In genomic region chr1:54200519-54200997, GRCh38 we compare ENCODE assay signal across 9 cellular contexts. TPM values are rescaled to one million over a fixed set of nuclear protein-coding genes. Genes with fewer than 3 reads are reported as not detected.
DNase-seq lines count a peak whose midpoint lies in the region; TF ChIP-seq lines count a peak whose summit lies in the region.
"Had no signal": no experiment of that assay in that cellular context is flagged by ENCODE, and none has a peak within 500 bp of the region (broad histone marks: within the 10 kb centered on the region; RNA-seq: fewer than 3 reads in every experiment).

No MANE protein-coding gene starts in this region.

- 1% methylated on average over 7 of the region's 15 CpGs for WGBS in SK-N-SH (ENCODE audit: low lambda C conversion rate)
- 0 to 1% methylated on average over 15 of the region's 15 CpGs for WGBS in sigmoid colon, 2 donors

- peaks cover 42% of the 10 kb centered on the region for H3K79me2 ChIP-seq in SK-N-SH (ENCODE audit: insufficient read depth)

- H3K27ac ChIP-seq in C4-2B (peak overlapping the region; percentile 86), SK-N-SH (ENCODE audit: low read depth in 2 of 2, low read length in 1 of 2) (peak overlapping the region in 1 of 2 experiments; percentile 20; a peak in 2 of 4 replicates), sigmoid colon (peak overlapping the region; percentile 80 to 87 (median 81))

- H3K9me2 ChIP-seq in SK-N-SH = no peaks in the 10 kb centered on the region

- H3F3A ChIP-seq in SK-N-SH (replicated peaks; ENCODE audit: insufficient read depth) = no peaks in the 10 kb centered on the region

- TF ChIP-seq CTCF in C4-2B (conservative IDR thresholded peaks at IDR 0.05) (no peak), SK-N-SH (IDR thresholded peaks at IDR 0.05) (no peak), foreskin fibroblast (IDR thresholded peaks at IDR 0.05; ENCODE audit: low read depth, low read length) (no peak), sigmoid colon (IDR thresholded peaks at IDR 0.05) (no peak)

- peak overlapping the region; percentile 92 for H3K9ac ChIP-seq in SK-N-SH

- H3K9me3 ChIP-seq in SK-N-SH = no peaks in the 10 kb centered on the region
- H3K9me3 ChIP-seq in sigmoid colon = no peaks in the 10 kb centered on the region

- CTCF ChIA-PET in SK-N-SH (lab: Yijun Ruan, JAX) = interaction anchor here (0.7 to 2.1 kb wide), 6 partner anchors 13 to 289 kb away, joined by 3 to 5 read pairs (median 4); no protein-coding TSS in a partner anchor

- TF ChIP-seq RAD21 in SK-N-SH (IDR thresholded peaks at IDR 0.05; ENCODE audit: low read length) = no peak

- TF ChIP-seq EP300 in SK-N-SH (IDR thresholded peaks at IDR 0.05; ENCODE audit: borderline replicate concordance in 1 of 2, low read depth in 1 of 2, low read length in 1 of 2) = no peak
- no peak for TF ChIP-seq EP300 in sigmoid colon (IDR thresholded peaks at IDR 0.05)

- H3K36me3 ChIP-seq in H7 (replicated peaks; ENCODE audit: control insufficient read depth, insufficient read depth, low read length) (peaks cover 10% of the 10 kb centered on the region), SK-N-SH (replicated peaks in 1 of 2; ENCODE audit: control insufficient read depth in 1 of 2, insufficient read depth in 2 of 2, low read length in 1 of 2) (peaks cover 13% of the 10 kb centered on the region in 2 experiments), sigmoid colon (peaks cover 7 to 25% (median 9%) of the 10 kb centered on the region in 4 donors)

- intact Hi-C loops in sigmoid colon (cut with DNase I) = loop anchor here (1.0 to 5.0 kb wide), 3 partner anchors 72 to 288 kb away; partner anchors contain the start of gene SSBP3

- DNase-seq in H7 = no peak
- DNase-seq in SK-N-SH = no peak
- no peak for DNase-seq in foreskin fibroblast
- DNase-seq in sigmoid colon = no peak
- DNase-seq in NCI-H1930 (lab: John Stamatoyannopoulos, UW) = no peak
- no peak for DNase-seq in SHP77 treated with DMSO at 0.1 percent for 48 hours (lab: John Stamatoyannopoulos, UW)
- DNase-seq in COLO668 (lab: John Stamatoyannopoulos, UW; ENCODE audit: unreplicated experiment) = no peak

- H3K4me1 ChIP-seq in SK-N-SH (ENCODE audit: control insufficient read depth in 1 of 2, insufficient read depth in 2 of 2, low read depth in 1 of 2, low read length in 1 of 2) = peaks cover 0 to 14% of the 10 kb centered on the region in 2 experiments; a peak in 2 of 4 replicates
- H3K4me1 ChIP-seq in sigmoid colon = peaks cover 0 to 36% (median 23%) of the 10 kb centered on the region in 4 donors

- H3K4me2 ChIP-seq in SK-N-SH = peak overlapping the region; percentile 85

- peak overlapping the region; percentile 100 for H3K4me3 ChIP-seq in H7 (ENCODE audit: insufficient read depth, low read depth, low read length)
- H3K4me3 ChIP-seq in SK-N-SH (ENCODE audit: low read depth in 2 of 2, low read length in 1 of 2) = peak overlapping the region; percentile 90 to 96
- peak overlapping the region; percentile 70 to 98 for H3K4me3 ChIP-seq in foreskin fibroblast (ENCODE audit: low read depth in 1 of 2, low read length in 2 of 2)
- peak overlapping the region; percentile 63 to 96 (median 84) for H3K4me3 ChIP-seq in sigmoid colon

- no peaks in the 10 kb centered on the region for H3K27me3 ChIP-seq in H7 (ENCODE audit: control insufficient read depth, insufficient read depth, low read length)
- no peaks in the 10 kb centered on the region for H3K27me3 ChIP-seq in SK-N-SH (ENCODE audit: insufficient read depth)
- no peaks in the 10 kb centered on the region for H3K27me3 ChIP-seq in sigmoid colon

- no peaks in the 10 kb centered on the region for H4K20me1 ChIP-seq in SK-N-SH (ENCODE audit: insufficient read depth)

- no peak for TF ChIP-seq POLR2A in sigmoid colon (IDR thresholded peaks at IDR 0.05)

- peak overlapping the region; percentile 96 for H2AFZ ChIP-seq in SK-N-SH (ENCODE audit: low read depth)

- POLR2A ChIA-PET in SK-N-SH (lab: Yijun Ruan, JAX) = interaction anchor here (1.3 to 1.9 kb wide), 2 partner anchors 20 to 27 kb away, joined by 3 to 4 read pairs; no protein-coding TSS in a partner anchor

TF ChIP-seq in SK-N-SH, 30 proteins besides CTCF, POLR2A, EP300 and RAD21:
- no peak for TF ChIP-seq RCOR1 (IDR thresholded peaks at IDR 0.05; ENCODE audit: low read length)
- TF ChIP-seq REST (IDR thresholded peaks at IDR 0.05; ENCODE audit: low read depth, low read length) = no peak
- no peak for TF ChIP-seq PBX3 (IDR thresholded peaks at IDR 0.05)
- no peak for TF ChIP-seq MXI1 (IDR thresholded peaks at IDR 0.05; ENCODE audit: low read depth, low read length)
- no peak for TF ChIP-seq FOSL2 (IDR thresholded peaks at IDR 0.05; ENCODE audit: borderline replicate concordance, low read depth)
- no peak for TF ChIP-seq CHD2 (IDR thresholded peaks at IDR 0.05; ENCODE audit: low read length, partially characterized antibody)

RNA-seq across cellular contexts. Expression of gene MRPL37, which starts 0.6 kb away (rescaled TPM):
- total RNA-seq in H7 (2014; rRNA removed; shearing (Covaris generic)) = 268 and 275 TPM in 2 replicates
- polyA plus RNA-seq in SK-N-SH (2012; rRNA removed) (10.1 and 11.3 TPM in 2 replicates), sigmoid colon (10 to 100 TPM; 59.2 to 80.2 (median 66.1) TPM)
- 13.6 and 14.2 TPM in 2 replicates for polyA plus RNA-seq in SK-N-SH (2012; cell fraction: cytosol; rRNA removed)
- 8.8 and 11.7 TPM in 2 replicates for polyA plus RNA-seq in SK-N-SH (2012; cell fraction: nucleus; rRNA removed)
- 10 to 100 TPM; 40.7 to 64.2 (median 55.8) TPM for total RNA-seq in sigmoid colon

RNA-seq across cellular contexts. Expression of gene CYB5RL, which starts 0.7 kb away (rescaled TPM):
- total RNA-seq in H7 (2014; rRNA removed; shearing (Covaris generic)) = 13.3 and 14.3 TPM in 2 replicates
- 3.3 and 4.7 TPM in 2 replicates for polyA plus RNA-seq in SK-N-SH (2012; rRNA removed)
- polyA plus RNA-seq in SK-N-SH (2012; cell fraction: cytosol; rRNA removed) = 2.2 and 3.0 TPM in 2 replicates
- 5.9 and 7.0 TPM in 2 replicates for polyA plus RNA-seq in SK-N-SH (2012; cell fraction: nucleus; rRNA removed)
- total RNA-seq in sigmoid colon = 1 to 10 TPM; 2.6 to 5.7 (median 5.2) TPM
- polyA plus RNA-seq in sigmoid colon = 1 to 10 TPM; 1.4 to 4.4 (median 1.8) TPM

RNA-seq across cellular contexts. Expression of gene CDCP2, which starts 47.8 kb away (rescaled TPM):
- not detected in 2 replicates for total RNA-seq in H7 (2014; rRNA removed; shearing (Covaris generic))
- not detected in 2 replicates for polyA plus RNA-seq in SK-N-SH (2012; rRNA removed)
- not detected in 2 replicates for polyA plus RNA-seq in SK-N-SH (2012; cell fraction: cytosol; rRNA removed)
- polyA plus RNA-seq in SK-N-SH (2012; cell fraction: nucleus; rRNA removed) = not detected in 2 replicates
- not detected for total RNA-seq in sigmoid colon
- polyA plus RNA-seq in sigmoid colon = under 1 TPM in 1 of 3 donors, not detected in 2; 0.04 TPM
- total RNA-seq: NCI-H460 had no signal
